10 cellular contexts compared by ENCODE assay signal in the genomic region with DNA sequence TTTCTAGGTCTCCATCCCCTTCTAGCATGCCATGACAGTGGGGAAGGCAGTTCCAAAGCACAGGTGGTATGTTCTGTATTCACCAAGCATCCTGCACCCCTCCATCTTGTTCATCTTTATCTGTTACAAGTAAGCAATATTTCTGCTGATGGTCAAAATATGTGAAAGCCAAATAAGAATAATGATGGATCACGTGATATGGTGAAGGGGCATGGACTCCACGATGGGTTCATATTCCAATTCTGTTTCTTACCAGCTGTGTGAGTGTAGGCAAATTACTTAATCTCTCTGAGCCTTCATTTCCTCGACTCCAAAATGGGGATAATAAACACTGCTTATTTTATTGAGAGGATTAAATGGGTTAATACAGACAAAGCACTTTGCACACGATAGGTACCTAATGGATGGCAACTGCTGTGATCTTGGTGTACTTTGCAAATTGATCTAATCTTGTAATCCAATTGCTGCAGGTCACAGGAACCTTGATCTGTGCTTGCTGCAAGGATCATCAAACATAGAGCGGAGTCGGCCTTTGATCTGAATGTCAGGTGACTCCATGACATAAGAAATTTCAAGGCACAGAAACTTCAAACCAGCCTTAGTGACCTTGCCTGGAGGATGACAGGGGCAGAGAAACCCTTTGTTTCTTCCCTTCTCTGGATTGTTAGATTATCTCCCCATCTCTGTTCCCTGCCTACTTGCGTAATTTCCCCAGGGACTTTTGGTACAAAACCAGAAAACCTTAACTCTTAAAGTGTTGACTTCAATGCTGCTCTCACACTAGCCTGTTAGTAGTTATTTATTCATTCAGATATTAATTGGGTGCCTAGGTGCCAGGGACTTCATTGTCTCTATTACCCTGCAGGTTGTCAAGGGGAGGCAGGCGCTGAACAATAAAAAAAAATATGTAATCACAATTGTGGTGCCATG. TPM values are rescaled to one million over a fixed set of nuclear protein-coding genes. Genes with fewer than 3 reads are reported as not detected.
A peak's percentile ranks its signal among the peaks of the same experiment; 100 is the strongest.
DNase-seq lines count a peak whose midpoint lies in the region; ATAC-seq and TF ChIP-seq lines count a peak whose summit lies in the region.
"Had no signal": no experiment of that assay in that cellular context is flagged by ENCODE, and none has a peak within 500 bp of the region (broad histone marks: within the 10 kb centered on the region; RNA-seq: fewer than 3 reads in every experiment).

No MANE protein-coding gene starts in this region.

- no peak for TF ChIP-seq POLR2A in body of pancreas (IDR thresholded peaks at IDR 0.05)

- H3K27me3 ChIP-seq in Caco-2 (replicated peaks; ENCODE audit: control insufficient read depth, insufficient read depth, low read length) (no peaks in the 10 kb centered on the region), body of pancreas (no peaks in the 10 kb centered on the region), osteoblast (ENCODE audit: insufficient read depth, low read length) (no peaks in the 10 kb centered on the region)

- H3K27ac ChIP-seq in body of pancreas, result peak overlapping the region in 3 of 4 donors; percentile 36 to 72 (median 67)
- H3K27ac ChIP-seq in osteoblast (ENCODE audit: low read depth, low read length), result peak overlapping the region; percentile 6

- ATAC-seq in body of pancreas (peak; percentile 77), GM19455 (IDR thresholded peaks at IDR 0.05; ENCODE audit: unreplicated experiment) (no peak)

- CTCF ChIA-PET in Caco-2 (lab: Charles Lee), result no interaction called here

- H3K9me3 ChIP-seq in Caco-2 (no peaks in the 10 kb centered on the region), body of pancreas (no peaks in the 10 kb centered on the region), osteoblast (ENCODE audit: low read depth, low read length) (no peaks in the 10 kb centered on the region)

- peaks cover 33% of the 10 kb centered on the region for H3K4me1 Mint-ChIP-seq in Caco-2 (ENCODE audit: low read depth, unreplicated experiment)

- H3K36me3 Mint-ChIP-seq in Caco-2 (ENCODE audit: insufficient read depth, unreplicated experiment), result peaks cover 15% of the 10 kb centered on the region

- no peak overlapping the region for H3K4me3 ChIP-seq in Caco-2 (ENCODE audit: low read depth, low read length)
- H3K4me3 ChIP-seq in body of pancreas, result no peak overlapping the region
- no peak overlapping the region for H3K4me3 ChIP-seq in osteoblast (ENCODE audit: insufficient read depth, low read length)

- H3K36me3 ChIP-seq in Caco-2 (ENCODE audit: control insufficient read depth, insufficient read depth, low read length) (no peaks in the 10 kb centered on the region), body of pancreas (replicated peaks in 1 of 2; ENCODE audit: insufficient read depth in 1 of 2, low read depth in 2 of 2) (no peaks in the 10 kb centered on the region), osteoblast (ENCODE audit: insufficient read depth, low read length) (peaks cover 13% of the 10 kb centered on the region)

- POLR2A ChIA-PET in Caco-2 (lab: Charles Lee), result no interaction called here

- H2AFZ ChIP-seq in osteoblast (ENCODE audit: low read length), result no peak overlapping the region

- H3K9me3 Mint-ChIP-seq in Caco-2 (ENCODE audit: unreplicated experiment), result no peaks in the 10 kb centered on the region

- H3K27ac Mint-ChIP-seq in Caco-2 (ENCODE audit: unreplicated experiment), result peak overlapping the region; percentile 56

- 32 to 39% methylated on average over 8 of the region's 8 CpGs for WGBS in body of pancreas, 2 donors

- peaks cover 16% of the 10 kb centered on the region for H3K79me2 ChIP-seq in osteoblast (ENCODE audit: insufficient read depth, low read length)

- H3K4me1 ChIP-seq in Caco-2, result peaks cover 41% of the 10 kb centered on the region
- H3K4me1 ChIP-seq in body of pancreas, result peaks cover 46% of the 10 kb centered on the region
- peaks cover 27% of the 10 kb centered on the region for H3K4me1 ChIP-seq in osteoblast (ENCODE audit: insufficient read depth, low read length)

- no peaks in the 10 kb centered on the region for H3K27me3 Mint-ChIP-seq in Caco-2 (ENCODE audit: insufficient read depth, unreplicated experiment)

- H3K4me2 ChIP-seq in osteoblast (ENCODE audit: insufficient read depth, low read length), result no peak overlapping the region

- H3K4me3 Mint-ChIP-seq in Caco-2 (ENCODE audit: unreplicated experiment), result no peak overlapping the region

- peaks cover 16% of the 10 kb centered on the region for H4K20me1 ChIP-seq in osteoblast (ENCODE audit: insufficient read depth, low read length)

- peak; percentile 77 to 82 for DNase-seq in Caco-2
- DNase-seq in LHCN-M2 (ENCODE audit: low read depth), result peak; percentile 33
- DNase-seq in body of pancreas, result peak; percentile 43 to 79 (median 57)
- DNase-seq in osteoblast (ENCODE audit: insufficient read length, low spot score, missing footprints), result no peak
- no peak for DNase-seq in hypothalamus (lab: John Stamatoyannopoulos, UW)
- no peak for DNase-seq in iPS-NIHi11 (ENCODE audit: low spot score)
- DNase-seq: activated CD8-positive, alpha-beta memory T cell treated with anti-CD3 and anti-CD28 coated beads for 24 hours; NCI-H69 had no signal

- intact Hi-C loops in Caco-2 (cut with micrococcal nuclease; ENCODE audit: unreplicated experiment), result loop anchor here (1.0 kb wide), 2 partner anchors 12 to 26 kb away; partner anchors contain the start of gene SIAH2
- intact Hi-C loops in body of pancreas (cut with DNase I), result no loop called here

- no TSS peak for BruUV-seq in Caco-2 (replicated peaks; lab: Mats Ljungman, UMichigan)

- TF ChIP-seq CTCF in Caco-2 (IDR thresholded peaks at IDR 0.05; ENCODE audit: insufficient read depth in 1 of 2, low read depth in 1 of 2, low read length in 1 of 2, severe bottlenecking in 1 of 2, unreplicated experiment in 1 of 2) (no peak), body of pancreas (IDR thresholded peaks at IDR 0.05) (no peak), osteoblast (IDR thresholded peaks at IDR 0.05; ENCODE audit: extremely low read depth, low read depth, low read length) (no peak)

RNA-seq across cellular contexts. Expression of gene SIAH2, which starts 25.8 kb away (rescaled TPM):
- total RNA-seq in Caco-2 (2022) (25.6 and 31.8 TPM in 2 replicates), LHCN-M2 (2014; rRNA removed) (21.0 and 22.1 TPM in 2 replicates), body of pancreas (10 to 100 TPM; 17.1 to 30.3 TPM), osteoblast (35.7 and 36.2 TPM in 2 replicates)
- 11.9 TPM for polyA plus RNA-seq in LHCN-M2 (2012)

RNA-seq across cellular contexts. Expression of gene ERICH6, which starts 33.4 kb away (rescaled TPM):
- total RNA-seq in Caco-2 (2022), result not detected in 2 replicates
- total RNA-seq in LHCN-M2 (2014; rRNA removed), result 0.11 and 0.38 TPM in 2 replicates
- polyA plus RNA-seq in LHCN-M2 (2012), result 0.07 TPM
- total RNA-seq in body of pancreas, result under 1 TPM in 1 of 2 donors, not detected in 1; 0.26 TPM
- under 0.01 and 0.29 TPM in 2 replicates for total RNA-seq in osteoblast
- total RNA-seq: M059J had no signal

Comparison
In these comparisons a context has a peak if more than half of its experiments do, and no peak if none do; other contexts are left out.
1. DNase-seq: peak in Caco-2 (2 of 2), LHCN-M2 (single experiment) and body of pancreas (4 of 4); none in osteoblast (single experiment), hypothalamus (0 of 51) and iPS-NIHi11 (single experiment).